Comparison of ENCODE assay signal across 1 cellular context in genomic region chr2:127100261-127101047, GRCh38.
TF ChIP-seq lines count a peak whose summit lies in the region.

No MANE protein-coding gene starts in this region.

TF ChIP-seq in HepG2, 621 proteins besides CTCF, POLR2A, EP300 and RAD21:
- peak; percentile 28; the same call in 1 of the 2 replicates for TF ChIP-seq PAXIP1 (CRISPR knock-in tag; conservative IDR thresholded peaks at IDR 0.05)
- TF ChIP-seq LBX2 (CRISPR knock-in tag; IDR thresholded peaks at IDR 0.05; ENCODE audit: borderline replicate concordance), result no peak
- no peak for TF ChIP-seq RBAK (CRISPR knock-in tag; IDR thresholded peaks at IDR 0.05)
- peak; percentile 32; the same call in 1 of the 2 replicates for TF ChIP-seq ETV5 (CRISPR knock-in tag; IDR thresholded peaks at IDR 0.05; ENCODE audit: borderline replicate concordance)
- TF ChIP-seq ELF3 (CRISPR knock-in tag; IDR thresholded peaks at IDR 0.05), result peak; percentile 74
- TF ChIP-seq ZNF761 (CRISPR knock-in tag; conservative IDR thresholded peaks at IDR 0.05), result no peak
- no peak for TF ChIP-seq SOX13 (IDR thresholded peaks at IDR 0.05)
- peak in 1 of 2 experiments; percentile 93; a peak in 2 of 4 replicates for TF ChIP-seq SOX13 (CRISPR knock-in tag; conservative IDR thresholded peaks at IDR 0.05 in 1 of 2, IDR thresholded peaks at IDR 0.05 in 1 of 2)
- no peak for TF ChIP-seq AGO1 (IDR thresholded peaks at IDR 0.05; ENCODE audit: low read depth, low read length, poor library complexity, severe bottlenecking)
- TF ChIP-seq HNF1A (IDR thresholded peaks at IDR 0.05; ENCODE audit: low read depth), result peak; percentile 77
- peak; percentile 63; the same call in 1 of the 2 replicates for TF ChIP-seq HNF1A (CRISPR knock-in tag; IDR thresholded peaks at IDR 0.05; ENCODE audit: borderline replicate concordance)
- TF ChIP-seq ELF1 (CRISPR knock-in tag; IDR thresholded peaks at IDR 0.05), result 0 out of 2 replicates have a peak, but pooled peaks have one; percentile 42
- TF ChIP-seq ZNF329 (CRISPR knock-in tag; IDR thresholded peaks at IDR 0.05; ENCODE audit: low read depth), result no peak
- no peak for TF ChIP-seq ZNF879 (CRISPR knock-in tag; IDR thresholded peaks at IDR 0.05)
- 0 out of 2 replicates have a peak, but pooled peaks have one; percentile 27 for TF ChIP-seq PPARG (CRISPR knock-in tag; conservative IDR thresholded peaks at IDR 0.05)
- TF ChIP-seq, protein P1, sequence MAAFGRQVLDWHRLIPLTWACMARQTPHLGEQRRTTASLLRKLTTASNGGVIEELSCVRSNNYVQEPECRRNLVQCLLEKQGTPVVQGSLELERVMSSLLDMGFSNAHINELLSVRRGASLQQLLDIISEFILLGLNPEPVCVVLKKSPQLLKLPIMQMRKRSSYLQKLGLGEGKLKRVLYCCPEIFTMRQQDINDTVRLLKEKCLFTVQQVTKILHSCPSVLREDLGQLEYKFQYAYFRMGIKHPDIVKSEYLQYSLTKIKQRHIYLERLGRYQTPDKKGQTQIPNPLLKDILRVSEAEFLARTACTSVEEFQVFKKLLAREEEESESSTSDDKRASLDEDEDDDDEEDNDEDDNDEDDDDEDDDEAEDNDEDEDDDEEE (CRISPR knock-in tag; IDR thresholded peaks at IDR 0.05), result no peak
- TF ChIP-seq CCDC6 (CRISPR knock-in tag; IDR thresholded peaks at IDR 0.05), result no peak
- no peak for TF ChIP-seq ZNF562 (CRISPR knock-in tag; IDR thresholded peaks at IDR 0.05; ENCODE audit: borderline replicate concordance)
- 0 out of 2 replicates have a peak, but pooled peaks have one; percentile 17 for TF ChIP-seq RXRB (CRISPR knock-in tag; IDR thresholded peaks at IDR 0.05; ENCODE audit: borderline replicate concordance)
- peak; percentile 61 for TF ChIP-seq RARA (CRISPR knock-in tag; IDR thresholded peaks at IDR 0.05)
- no peak for TF ChIP-seq PHB2 (IDR thresholded peaks at IDR 0.05; ENCODE audit: partially characterized antibody)
- TF ChIP-seq RXRA (CRISPR knock-in tag; IDR thresholded peaks at IDR 0.05), result peak; percentile 58; the same call in 1 of the 2 replicates
- TF ChIP-seq TAF1 (CRISPR knock-in tag; IDR thresholded peaks at IDR 0.05), result no peak
- no peak for TF ChIP-seq ZBTB1 (CRISPR knock-in tag; IDR thresholded peaks at IDR 0.05; ENCODE audit: borderline replicate concordance)
- TF ChIP-seq SOX5 (CRISPR knock-in tag; IDR thresholded peaks at IDR 0.05; ENCODE audit: borderline replicate concordance), result peak; percentile 96
- no peak for TF ChIP-seq SMC3 (IDR thresholded peaks at IDR 0.05; ENCODE audit: low read length)
- peak; percentile 68; the same call in 1 of the 2 replicates for TF ChIP-seq HNF1B (CRISPR knock-in tag; IDR thresholded peaks at IDR 0.05)
- TF ChIP-seq NR2F6 (IDR thresholded peaks at IDR 0.05), result no peak
- TF ChIP-seq NR2F6 (CRISPR knock-in tag; IDR thresholded peaks at IDR 0.05), result peak; percentile 16; the same call in 1 of the 2 replicates
- no peak for TF ChIP-seq ZNF746 (CRISPR knock-in tag; IDR thresholded peaks at IDR 0.05)
- TF ChIP-seq GATAD2A (CRISPR knock-in tag; IDR thresholded peaks at IDR 0.05), result 0 out of 2 replicates have a peak, but pooled peaks have one; percentile 24
- no peak for TF ChIP-seq SRY (CRISPR knock-in tag; IDR thresholded peaks at IDR 0.05)
- TF ChIP-seq SOX6 (IDR thresholded peaks at IDR 0.05), result no peak
- TF ChIP-seq SOX6 (CRISPR knock-in tag; IDR thresholded peaks at IDR 0.05), result peak; percentile 87
- 0 out of 2 replicates have a peak, but pooled peaks have one; percentile 11 for TF ChIP-seq ZNF7 (CRISPR knock-in tag; IDR thresholded peaks at IDR 0.05)
- TF ChIP-seq, protein P2, sequence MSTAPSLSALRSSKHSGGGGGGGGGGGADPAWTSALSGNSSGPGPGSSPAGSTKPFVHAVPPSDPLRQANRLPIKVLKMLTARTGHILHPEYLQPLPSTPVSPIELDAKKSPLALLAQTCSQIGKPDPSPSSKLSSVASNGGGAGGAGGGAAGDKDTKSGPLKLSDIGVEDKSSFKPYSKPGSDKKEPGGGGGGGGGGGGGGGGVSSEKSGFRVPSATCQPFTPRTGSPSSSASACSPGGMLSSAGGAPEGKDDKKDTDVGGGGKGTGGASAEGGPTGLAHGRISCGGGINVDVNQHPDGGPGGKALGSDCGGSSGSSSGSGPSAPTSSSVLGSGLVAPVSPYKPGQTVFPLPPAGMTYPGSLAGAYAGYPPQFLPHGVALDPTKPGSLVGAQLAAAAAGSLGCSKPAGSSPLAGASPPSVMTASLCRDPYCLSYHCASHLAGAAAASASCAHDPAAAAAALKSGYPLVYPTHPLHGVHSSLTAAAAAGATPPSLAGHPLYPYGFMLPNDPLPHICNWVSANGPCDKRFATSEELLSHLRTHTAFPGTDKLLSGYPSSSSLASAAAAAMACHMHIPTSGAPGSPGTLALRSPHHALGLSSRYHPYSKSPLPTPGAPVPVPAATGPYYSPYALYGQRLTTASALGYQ (CRISPR knock-in tag; IDR thresholded peaks at IDR 0.05), result no peak
- TF ChIP-seq ZEB1 (IDR thresholded peaks at IDR 0.05; ENCODE audit: insufficient replicate concordance, low read depth), result peak; percentile 56
